ENCODE assay signal across 8 cellular contexts in genomic region chr13:113187263-113187669, GRCh38. TPM values are rescaled to one million over a fixed set of nuclear protein-coding genes. Genes with fewer than 3 reads are reported as not detected.
DNase-seq lines count a peak whose midpoint lies in the region; ATAC-seq and TF ChIP-seq lines count a peak whose summit lies in the region.

No MANE protein-coding gene starts in this region.

- ATAC-seq in GM19023 (IDR thresholded peaks at IDR 0.05; ENCODE audit: unreplicated experiment) (no peak), HG02938 (IDR thresholded peaks at IDR 0.05; ENCODE audit: unreplicated experiment) (no peak)

- DNase-seq in AG08396 (ENCODE audit: low spot score) (peak; percentile 94), LoVo (ENCODE audit: low spot score) (peak; percentile 92), globus pallidus (ENCODE audit: low spot score) (peak; percentile 73), retinal pigment epithelial cell (ENCODE audit: low read depth) (peak; percentile 98), G401 (ENCODE audit: low spot score) (no peak)
- DNase-seq in activated T-cell treated with anti-CD3 and anti-CD28 coated beads, Interleukin-2, amount 50 U/mL, for 48 hours, result peak; percentile 80 to 81

- H3K4me3 ChIP-seq in retinal pigment epithelial cell (ENCODE audit: low read length), result no peak overlapping the region

- in situ Hi-C loops in G401 (cut with HindIII; ENCODE audit: low sequenced_read_pairs), result no loop called here

- peak; percentile 2 for TF ChIP-seq CTCF in retinal pigment epithelial cell (conservative IDR thresholded peaks at IDR 0.05; ENCODE audit: low read depth, low read length)

RNA-seq across cellular contexts. Expression of gene PCID2, which starts 21.2 kb away (rescaled TPM):
- 89.6 and 103 TPM in 2 replicates for total RNA-seq in G401 (2014; rRNA removed; shearing (Covaris generic))

RNA-seq across cellular contexts. Expression of gene CUL4A, which starts 22.1 kb away (rescaled TPM):
- total RNA-seq in G401 (2014; rRNA removed; shearing (Covaris generic)), result 154 and 194 TPM in 2 replicates

RNA-seq across cellular contexts. Expression of gene PROZ, which starts 28.8 kb away (rescaled TPM):
- total RNA-seq in G401 (2014; rRNA removed; shearing (Covaris generic)), result not detected in 2 replicates
